Comparison of ENCODE assay signal across 1 cellular context in the genomic region with DNA sequence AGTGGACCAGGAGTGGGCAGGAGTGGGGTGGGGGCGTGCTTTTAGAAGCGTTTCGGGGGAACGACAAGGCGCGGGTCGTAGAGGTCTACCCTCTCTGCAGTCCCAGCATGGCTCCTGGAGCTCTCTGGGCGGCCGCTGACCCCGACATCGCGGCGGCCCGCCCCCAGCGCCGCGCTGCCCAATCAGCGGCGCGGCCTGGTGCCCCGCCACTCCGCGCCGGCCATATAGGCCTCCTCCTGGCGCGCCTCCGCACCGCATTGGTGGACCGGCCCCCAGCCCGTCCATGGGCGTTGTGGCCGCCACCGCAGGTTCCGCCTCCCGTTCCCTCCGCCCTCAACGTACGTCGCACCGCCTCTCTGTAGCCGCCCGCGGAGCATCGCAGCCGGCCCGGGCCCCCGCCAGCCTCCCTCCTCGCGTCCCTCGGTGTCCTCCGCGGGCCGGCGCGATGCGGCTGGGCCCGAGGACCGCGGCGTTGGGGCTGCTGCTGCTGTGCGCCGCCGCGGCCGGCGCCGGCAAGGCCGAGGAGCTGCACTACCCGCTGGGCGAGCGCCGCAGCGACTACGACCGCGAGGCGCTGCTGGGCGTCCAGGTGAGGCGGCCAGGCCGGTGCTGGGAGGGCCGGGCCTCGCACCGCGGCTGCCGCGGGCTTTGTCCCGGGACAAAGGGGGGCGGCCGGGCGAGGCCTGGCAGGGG.
TF ChIP-seq lines count a peak whose summit lies in the region.

A gene with protein sequence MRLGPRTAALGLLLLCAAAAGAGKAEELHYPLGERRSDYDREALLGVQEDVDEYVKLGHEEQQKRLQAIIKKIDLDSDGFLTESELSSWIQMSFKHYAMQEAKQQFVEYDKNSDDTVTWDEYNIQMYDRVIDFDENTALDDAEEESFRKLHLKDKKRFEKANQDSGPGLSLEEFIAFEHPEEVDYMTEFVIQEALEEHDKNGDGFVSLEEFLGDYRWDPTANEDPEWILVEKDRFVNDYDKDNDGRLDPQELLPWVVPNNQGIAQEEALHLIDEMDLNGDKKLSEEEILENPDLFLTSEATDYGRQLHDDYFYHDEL (plus strand): TSS at position 353 of the 693 bp plus-strand sequence. CDS start 93 bp downstream, at position 446.

TF ChIP-seq in HEK293, 187 proteins besides CTCF, POLR2A, EP300 and RAD21 (continued from another document and continues in another):
- TF ChIP-seq ZSCAN30 (tag by site-specific recombination; IDR thresholded peaks at IDR 0.05) (peak; percentile 97), AEBP2 (tag by site-specific recombination; IDR thresholded peaks at IDR 0.05; ENCODE audit: borderline replicate concordance) (no peak), GLI2 (tag by site-specific recombination; IDR thresholded peaks at IDR 0.05; ENCODE audit: borderline replicate concordance, low read depth) (no peak), ZNF311 (tag by site-specific recombination; IDR thresholded peaks at IDR 0.05; ENCODE audit: borderline replicate concordance) (no peak), ZNF660 (tag by site-specific recombination; IDR thresholded peaks at IDR 0.05) (0 out of 2 replicates have a peak, but pooled peaks have one; percentile 50), ZNF423 (tag by site-specific recombination; IDR thresholded peaks at IDR 0.05) (no peak), ZNF76 (tag by site-specific recombination; IDR thresholded peaks at IDR 0.05; ENCODE audit: borderline replicate concordance, low read depth) (0 out of 2 replicates have a peak, but pooled peaks have one; percentile 38), KLF8 (tag by site-specific recombination; IDR thresholded peaks at IDR 0.05) (peak; percentile 64; the same call in 1 of the 2 replicates), ELK4 (IDR thresholded peaks at IDR 0.05; ENCODE audit: borderline replicate concordance, low read depth, low read length) (no peak), ZNF354C (tag by site-specific recombination; IDR thresholded peaks at IDR 0.05; ENCODE audit: borderline replicate concordance, low read depth) (no peak), ZNF214 (tag by site-specific recombination; IDR thresholded peaks at IDR 0.05; ENCODE audit: borderline replicate concordance) (no peak), YY1 (tag by site-specific recombination; IDR thresholded peaks at IDR 0.05) (0 out of 2 replicates have a peak, but pooled peaks have one; percentile 16), TSHZ1 (tag by site-specific recombination; IDR thresholded peaks at IDR 0.05; ENCODE audit: borderline replicate concordance) (no peak), ZNF140 (tag by site-specific recombination; IDR thresholded peaks at IDR 0.05) (no peak), ZNF529 (tag by site-specific recombination; IDR thresholded peaks at IDR 0.05; ENCODE audit: insufficient replicate concordance) (no peak), ZNF37A (tag by site-specific recombination; IDR thresholded peaks at IDR 0.05) (no peak), ZIC2 (tag by site-specific recombination; IDR thresholded peaks at IDR 0.05) (peak; percentile 52), ZFP69B (tag by site-specific recombination; IDR thresholded peaks at IDR 0.05) (0 out of 2 replicates have a peak, but pooled peaks have one; percentile 15), ZNF645 (tag by site-specific recombination; IDR thresholded peaks at IDR 0.05) (no peak), GFI1B (tag by site-specific recombination; IDR thresholded peaks at IDR 0.05) (no peak), ZNF791 (tag by site-specific recombination; IDR thresholded peaks at IDR 0.05) (no peak), GLIS2 (tag by site-specific recombination; IDR thresholded peaks at IDR 0.05) (peak; percentile 50; the same call in 1 of the 2 replicates), ZNF707 (tag by site-specific recombination; IDR thresholded peaks at IDR 0.05) (no peak), ZNF341 (tag by site-specific recombination; IDR thresholded peaks at IDR 0.05; ENCODE audit: low read depth) (0 out of 2 replicates have a peak, but pooled peaks have one; percentile 26), ZNF670 (tag by site-specific recombination; IDR thresholded peaks at IDR 0.05; ENCODE audit: low read depth) (no peak), ZNF280C (tag by site-specific recombination; IDR thresholded peaks at IDR 0.05) (no peak), ZNF18 (tag by site-specific recombination; IDR thresholded peaks at IDR 0.05) (no peak), ZNF335 (tag by site-specific recombination; conservative IDR thresholded peaks at IDR 0.05) (no peak), EGR2 (tag by site-specific recombination; IDR thresholded peaks at IDR 0.05; ENCODE audit: low read depth) (peak; percentile 90), ZNF654 (tag by site-specific recombination; IDR thresholded peaks at IDR 0.05; ENCODE audit: low read depth) (no peak), ZNF843 (tag by site-specific recombination; IDR thresholded peaks at IDR 0.05) (no peak), SP3 (tag by site-specific recombination; IDR thresholded peaks at IDR 0.05) (peak; percentile 71), SALL2 (tag by site-specific recombination; IDR thresholded peaks at IDR 0.05; ENCODE audit: borderline replicate concordance) (no peak)
- TF ChIP-seq, protein P1, sequence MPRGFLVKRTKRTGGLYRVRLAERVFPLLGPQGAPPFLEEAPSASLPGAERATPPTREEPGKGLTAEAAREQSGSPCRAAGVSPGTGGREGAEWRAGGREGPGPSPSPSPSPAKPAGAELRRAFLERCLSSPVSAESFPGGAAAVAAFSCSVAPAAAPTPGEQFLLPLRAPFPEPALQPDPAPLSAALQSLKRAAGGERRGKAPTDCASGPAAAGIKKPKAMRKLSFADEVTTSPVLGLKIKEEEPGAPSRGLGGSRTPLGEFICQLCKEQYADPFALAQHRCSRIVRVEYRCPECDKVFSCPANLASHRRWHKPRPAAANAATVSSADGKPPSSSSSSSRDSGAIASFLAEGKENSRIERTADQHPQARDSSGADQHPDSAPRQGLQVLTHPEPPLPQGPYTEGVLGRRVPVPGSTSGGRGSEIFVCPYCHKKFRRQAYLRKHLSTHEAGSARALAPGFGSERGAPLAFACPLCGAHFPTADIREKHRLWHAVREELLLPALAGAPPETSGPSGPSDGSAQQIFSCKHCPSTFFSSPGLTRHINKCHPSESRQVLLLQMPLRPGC (tag by site-specific recombination; IDR thresholded peaks at IDR 0.05) = no peak
- TF ChIP-seq, protein P2, sequence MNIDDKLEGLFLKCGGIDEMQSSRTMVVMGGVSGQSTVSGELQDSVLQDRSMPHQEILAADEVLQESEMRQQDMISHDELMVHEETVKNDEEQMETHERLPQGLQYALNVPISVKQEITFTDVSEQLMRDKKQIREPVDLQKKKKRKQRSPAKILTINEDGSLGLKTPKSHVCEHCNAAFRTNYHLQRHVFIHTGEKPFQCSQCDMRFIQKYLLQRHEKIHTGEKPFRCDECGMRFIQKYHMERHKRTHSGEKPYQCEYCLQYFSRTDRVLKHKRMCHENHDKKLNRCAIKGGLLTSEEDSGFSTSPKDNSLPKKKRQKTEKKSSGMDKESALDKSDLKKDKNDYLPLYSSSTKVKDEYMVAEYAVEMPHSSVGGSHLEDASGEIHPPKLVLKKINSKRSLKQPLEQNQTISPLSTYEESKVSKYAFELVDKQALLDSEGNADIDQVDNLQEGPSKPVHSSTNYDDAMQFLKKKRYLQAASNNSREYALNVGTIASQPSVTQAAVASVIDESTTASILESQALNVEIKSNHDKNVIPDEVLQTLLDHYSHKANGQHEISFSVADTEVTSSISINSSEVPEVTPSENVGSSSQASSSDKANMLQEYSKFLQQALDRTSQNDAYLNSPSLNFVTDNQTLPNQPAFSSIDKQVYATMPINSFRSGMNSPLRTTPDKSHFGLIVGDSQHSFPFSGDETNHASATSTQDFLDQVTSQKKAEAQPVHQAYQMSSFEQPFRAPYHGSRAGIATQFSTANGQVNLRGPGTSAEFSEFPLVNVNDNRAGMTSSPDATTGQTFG (tag by site-specific recombination; IDR thresholded peaks at IDR 0.05; ENCODE audit: borderline replicate concordance) = no peak
- TF ChIP-seq, protein P3, sequence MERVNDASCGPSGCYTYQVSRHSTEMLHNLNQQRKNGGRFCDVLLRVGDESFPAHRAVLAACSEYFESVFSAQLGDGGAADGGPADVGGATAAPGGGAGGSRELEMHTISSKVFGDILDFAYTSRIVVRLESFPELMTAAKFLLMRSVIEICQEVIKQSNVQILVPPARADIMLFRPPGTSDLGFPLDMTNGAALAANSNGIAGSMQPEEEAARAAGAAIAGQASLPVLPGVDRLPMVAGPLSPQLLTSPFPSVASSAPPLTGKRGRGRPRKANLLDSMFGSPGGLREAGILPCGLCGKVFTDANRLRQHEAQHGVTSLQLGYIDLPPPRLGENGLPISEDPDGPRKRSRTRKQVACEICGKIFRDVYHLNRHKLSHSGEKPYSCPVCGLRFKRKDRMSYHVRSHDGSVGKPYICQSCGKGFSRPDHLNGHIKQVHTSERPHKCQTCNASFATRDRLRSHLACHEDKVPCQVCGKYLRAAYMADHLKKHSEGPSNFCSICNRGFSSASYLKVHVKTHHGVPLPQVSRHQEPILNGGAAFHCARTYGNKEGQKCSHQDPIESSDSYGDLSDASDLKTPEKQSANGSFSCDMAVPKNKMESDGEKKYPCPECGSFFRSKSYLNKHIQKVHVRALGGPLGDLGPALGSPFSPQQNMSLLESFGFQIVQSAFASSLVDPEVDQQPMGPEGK (tag by site-specific recombination; IDR thresholded peaks at IDR 0.05) = peak; percentile 66
